In genomic region chr1:84709175-84709574, GRCh38 we compare ENCODE assay signal across 25 cellular contexts.
"Had no signal": no experiment of that assay in that cellular context is flagged by ENCODE, and none has a peak within 500 bp of the region (broad histone marks: within the 10 kb centered on the region; RNA-seq: fewer than 3 reads in every experiment).

No MANE protein-coding gene starts in this region.

- H3K36me3 ChIP-seq: esophagus squamous epithelium, gastroesophageal sphincter, heart left ventricle, left lung, lower lobe of right lung had no signal

- H3K79me2 ChIP-seq: hepatocyte had no signal

- H2AFZ ChIP-seq: hepatocyte had no signal

- H3K27me3 ChIP-seq: dorsolateral prefrontal cortex, esophagus squamous epithelium, gastroesophageal sphincter, heart left ventricle, hepatocyte, left lung had no signal

- H3K9me3 Mint-ChIP-seq: memory B cell; naive thymus-derived CD4-positive, alpha-beta T cell had no signal

- H3K9me3 ChIP-seq: esophagus squamous epithelium, gastroesophageal sphincter, heart left ventricle, left lung, lower lobe of right lung had no signal

- H3K4me3 Mint-ChIP-seq: immature natural killer cell; memory B cell; naive thymus-derived CD4-positive, alpha-beta T cell had no signal

- H3K4me1 Mint-ChIP-seq: immature natural killer cell; memory B cell; naive thymus-derived CD4-positive, alpha-beta T cell had no signal

- DNase-seq: dermis blood vessel endothelial cell; dorsolateral prefrontal cortex; effector CD4-positive, alpha-beta T cell; effector memory CD4-positive, alpha-beta T cell; esophagus squamous epithelium; foreskin fibroblast; foreskin melanocyte; heart left ventricle; hypothalamus; immature natural killer cell; islet precursor cell; left cardiac atrium; left lung; left ventricle myocardium superior; lower lobe of right lung; mesendoderm; midbrain; naive thymus-derived CD4-positive, alpha-beta T cell had no signal

- ATAC-seq: esophagus mucosa; gastroesophageal sphincter; heart left ventricle; left cardiac atrium; left lung; left ventricle myocardium superior; lower lobe of right lung; naive thymus-derived CD4-positive, alpha-beta T cell had no signal

- H3K4me2 ChIP-seq: hepatocyte had no signal

- FAIRE-seq: colon, endothelial cell of umbilical vein had no signal

- H3K36me3 Mint-ChIP-seq: memory B cell; naive thymus-derived CD4-positive, alpha-beta T cell had no signal

- H3K27ac ChIP-seq: coronary artery, esophagus squamous epithelium, gastroesophageal sphincter, heart left ventricle, left lung, lower lobe of right lung had no signal

- H3K27ac Mint-ChIP-seq: immature natural killer cell; memory B cell; naive thymus-derived CD4-positive, alpha-beta T cell had no signal

- H3K4me1 ChIP-seq: esophagus squamous epithelium, heart left ventricle, left lung, lower lobe of right lung had no signal

- H3K4me3 ChIP-seq: coronary artery, dorsolateral prefrontal cortex, esophagus squamous epithelium, gastroesophageal sphincter, heart left ventricle, hepatocyte, left lung, lower lobe of right lung had no signal
